In the genomic region with DNA sequence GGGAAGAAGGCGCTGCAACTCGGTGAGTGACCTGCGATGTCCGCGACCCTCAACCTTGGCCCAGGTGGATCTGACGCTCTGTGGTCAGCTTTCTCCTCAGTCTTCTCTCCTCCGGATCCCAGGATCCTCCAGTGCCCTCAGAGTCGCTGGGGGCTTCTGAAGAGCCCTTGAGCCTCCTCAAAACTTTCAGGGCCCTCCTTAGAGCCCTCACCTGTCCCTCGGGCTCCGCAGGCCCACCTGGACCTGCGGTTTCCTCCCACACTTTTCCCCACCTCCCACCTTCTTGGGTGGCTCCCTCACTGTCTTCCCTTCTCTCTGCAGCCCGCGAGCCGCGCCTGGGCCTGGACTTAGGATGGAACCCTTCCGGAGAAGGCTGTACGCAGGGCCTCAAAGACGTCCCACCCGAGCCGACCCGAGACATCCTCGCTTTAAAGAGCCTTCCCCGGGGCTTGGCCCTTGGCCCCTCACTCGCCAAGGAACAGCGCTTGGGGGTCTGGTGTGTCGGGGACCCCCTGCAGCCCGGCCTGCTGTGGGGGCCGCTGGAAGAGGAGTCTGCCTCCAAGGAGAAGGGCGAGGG, we compare ENCODE assay signal across 8 cellular contexts. TPM values are rescaled to one million over a fixed set of nuclear protein-coding genes. Genes with fewer than 3 reads are reported as not detected.
DNase-seq lines count a peak whose midpoint lies in the region; ATAC-seq and TF ChIP-seq lines count a peak whose summit lies in the region.

No MANE protein-coding gene starts in this region.

- peak; percentile 55 for TF ChIP-seq POLR2A in GM10847 (IDR thresholded peaks at IDR 0.05; ENCODE audit: extremely low read depth, insufficient read length)

- peak overlapping the region; percentile 36 for H2AK5ac ChIP-seq in neuronal stem cell (ENCODE audit: low read depth, low read length)

- H4K8ac ChIP-seq in neuronal stem cell (ENCODE audit: low read depth, low read length) = no peak overlapping the region

- H3K14ac ChIP-seq in neuronal stem cell (ENCODE audit: low read length) = no peak overlapping the region

- peak overlapping the region; percentile 96 for H3K18ac ChIP-seq in neuronal stem cell (ENCODE audit: low read length)

- H3K27me3 ChIP-seq in dorsolateral prefrontal cortex (no peaks in the 10 kb centered on the region), neuronal stem cell (ENCODE audit: control insufficient read depth in 3 of 3, insufficient read depth in 3 of 3, low read depth in 1 of 3, low read length in 3 of 3) (no peaks in the 10 kb centered on the region)

- no peak for ATAC-seq in HG03457 (IDR thresholded peaks at IDR 0.05; ENCODE audit: unreplicated experiment)

- intact Hi-C loops in dorsolateral prefrontal cortex (cut with DNase I) = loop anchor here in 1 of 2 donors (10.0 kb wide), 1 partner anchor 464 kb away; no protein-coding TSS in a partner anchor

- no peak overlapping the region for H4K91ac ChIP-seq in neuronal stem cell (ENCODE audit: low read depth, low read length, poor library complexity)

- no peak for TF ChIP-seq CTCF in LNCaP clone FGC (IDR thresholded peaks at IDR 0.05; ENCODE audit: control insufficient read depth, extremely low read depth, insufficient read depth)
- no peak for TF ChIP-seq CTCF in dorsolateral prefrontal cortex (IDR thresholded peaks at IDR 0.05 in 54 of 56, conservative IDR thresholded peaks at IDR 0.05 in 2 of 56; ENCODE audit: low read depth in 1 of 56, partially characterized antibody in 56 of 56)

- peak overlapping the region; percentile 86 for H3K4me2 ChIP-seq in neuronal stem cell (ENCODE audit: insufficient read depth, low read length, poor library complexity, severe bottlenecking)

- no peak overlapping the region for H2BK15ac ChIP-seq in neuronal stem cell (ENCODE audit: low read length)

- H3K9me3 ChIP-seq in neuronal stem cell (replicated peaks in 1 of 2; ENCODE audit: control insufficient read depth in 2 of 2, insufficient read depth in 1 of 2, low read depth in 1 of 2, low read length in 2 of 2) = no peaks in the 10 kb centered on the region

- H3K79me1 ChIP-seq in neuronal stem cell (ENCODE audit: low read depth, low read length) = peaks cover 4% of the 10 kb centered on the region

- no peak overlapping the region for H2BK12ac ChIP-seq in neuronal stem cell (ENCODE audit: low read length)

- WGBS in neuronal stem cell (ENCODE audit: extremely low coverage in 2 of 2, insufficient read length in 2 of 2, insufficient replicate concordance in 1 of 2), 2 donors = no CpG with 5 or more reads among the region's 29 CpGs

- H3K27ac ChIP-seq in dorsolateral prefrontal cortex = peak overlapping the region; percentile 77 to 99 (median 96)
- H3K27ac ChIP-seq in neuronal stem cell (replicated peaks; ENCODE audit: low read length) = no peak overlapping the region

- peak overlapping the region; percentile 88 for H2BK5ac ChIP-seq in neuronal stem cell (ENCODE audit: low read length)

- H3K9ac ChIP-seq in neuronal stem cell (ENCODE audit: low read depth, low read length, poor library complexity) = peak overlapping the region; percentile 90

- H2AFZ ChIP-seq in neuronal stem cell (ENCODE audit: low read length) = peak overlapping the region; percentile 98

- peaks cover 3 to 4% of the 10 kb centered on the region in 2 donors for H3K4me1 ChIP-seq in neuronal stem cell (ENCODE audit: control insufficient read depth in 2 of 2, insufficient read depth in 1 of 2, low read depth in 1 of 2, low read length in 2 of 2)

- H3K4ac ChIP-seq in neuronal stem cell (ENCODE audit: low read length) = no peak overlapping the region

- DNase-seq in LNCaP clone FGC (ENCODE audit: low read depth) (no peak), dorsolateral prefrontal cortex (no peak), neuronal stem cell (ENCODE audit: low spot score) (no peak), anterior cingulate cortex (lab: John Stamatoyannopoulos, UW) (no peak), NCI-H82 treated with DMSO at 0.1 percent for 48 hours (lab: John Stamatoyannopoulos, UW; ENCODE audit: unreplicated experiment) (no peak)
- no peak for DNase-seq in effector CD4-positive, alpha-beta T cell

- H3K4me3 ChIP-seq in LNCaP clone FGC (ENCODE audit: low read depth, low read length) = peak overlapping the region; percentile 100
- H3K4me3 ChIP-seq in dorsolateral prefrontal cortex = peak overlapping the region; percentile 67 to 100 (median 97)
- H3K4me3 ChIP-seq in neuronal stem cell (ENCODE audit: low read length in 2 of 2) = peak overlapping the region; percentile 54 to 94

- H2BK120ac ChIP-seq in neuronal stem cell (ENCODE audit: low read depth, low read length) = no peak overlapping the region

- H3K23ac ChIP-seq in neuronal stem cell (ENCODE audit: low read depth, low read length, poor library complexity) = no peak overlapping the region

- peaks cover 29 to 40% of the 10 kb centered on the region in 2 donors for H3K36me3 ChIP-seq in neuronal stem cell (replicated peaks in 1 of 2; ENCODE audit: control insufficient read depth in 2 of 2, insufficient read depth in 2 of 2, low read length in 2 of 2)

RNA-seq across cellular contexts. Expression of a gene that starts 0.3 kb away (rescaled TPM):
- total RNA-seq in dorsolateral prefrontal cortex = 10 to 100 TPM in 20 of 120 experiments, 1 to 10 TPM in 100; 4.8 to 15.1 (median 8.4) TPM
- polyA plus RNA-seq in neuronal stem cell (2013, experiment 1 of 2) = 4.8 TPM
- polyA plus RNA-seq in neuronal stem cell (2013, experiment 2 of 2) = 5.0 TPM

RNA-seq across cellular contexts. Expression of a gene that starts 0.7 kb away (rescaled TPM):
- 100 to 1,000 TPM in 13 of 120 experiments, 10 to 100 TPM in 107; 52.6 to 143 (median 80.0) TPM for total RNA-seq in dorsolateral prefrontal cortex
- 14.9 TPM for polyA plus RNA-seq in neuronal stem cell (2013, experiment 1 of 2)
- polyA plus RNA-seq in neuronal stem cell (2013, experiment 2 of 2) = 16.1 TPM

RNA-seq across cellular contexts. Expression of a gene that starts 17.8 kb away (rescaled TPM):
- total RNA-seq in dorsolateral prefrontal cortex = 1 to 10 TPM in 10 of 120 experiments, under 1 TPM in 35, not detected in 75; 0.14 to 1.5 (median 0.67) TPM
- not detected for polyA plus RNA-seq in neuronal stem cell (2013, experiment 1 of 2)
- polyA plus RNA-seq in neuronal stem cell (2013, experiment 2 of 2) = not detected
